8 cellular contexts compared by ENCODE assay signal in the genomic region with DNA sequence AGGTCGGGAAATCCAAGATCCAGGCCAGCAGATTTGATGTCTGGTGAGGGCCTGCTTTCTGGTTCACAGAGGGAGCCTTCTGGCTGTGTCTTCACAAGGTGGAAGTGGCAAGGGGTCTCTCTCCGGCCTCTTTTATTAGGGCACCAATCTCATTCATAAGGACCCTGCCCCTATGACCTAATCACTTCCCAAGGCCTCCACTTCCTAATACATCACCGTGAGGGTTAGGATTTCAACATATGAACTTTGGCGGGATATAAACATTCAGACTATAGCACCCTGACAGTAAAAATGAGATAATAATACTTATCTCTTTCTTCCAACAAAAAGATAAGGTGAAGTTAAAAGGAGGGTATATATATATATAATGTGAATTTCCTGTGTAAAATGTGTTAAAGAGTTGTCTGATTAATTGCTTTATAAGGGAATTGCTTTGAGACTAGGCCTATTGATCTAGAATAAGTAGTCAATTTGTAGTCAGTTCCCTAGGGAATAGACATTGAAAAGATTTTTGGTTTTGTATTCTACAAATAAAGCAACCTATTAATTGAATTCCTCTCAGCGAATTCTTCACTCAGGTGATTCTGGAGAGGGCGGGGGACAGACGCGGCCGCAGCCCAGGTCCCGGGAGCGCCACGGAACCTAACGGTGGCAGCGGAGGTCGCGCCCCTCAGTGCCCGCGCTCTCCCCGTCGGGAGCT. TPM values are rescaled to one million over a fixed set of nuclear protein-coding genes. Genes with fewer than 3 reads are reported as not detected.
A peak's percentile ranks its signal among the peaks of the same experiment; 100 is the strongest.
DNase-seq lines count a peak whose midpoint lies in the region; ATAC-seq and TF ChIP-seq lines count a peak whose summit lies in the region.
"Had no signal": no experiment of that assay in that cellular context is flagged by ENCODE, and none has a peak within 500 bp of the region (broad histone marks: within the 10 kb centered on the region; RNA-seq: fewer than 3 reads in every experiment).

No MANE protein-coding gene starts in this region.

- no peaks in the 10 kb centered on the region for H3K9me3 Mint-ChIP-seq in activated CD8-positive, alpha-beta T cell treated with anti-CD3 and anti-CD28 coated beads, Interleukin-2, amount 10 ng/mL, durations not matched to agents 7 days and 5 days (ENCODE audit: insufficient read depth)
- no peaks in the 10 kb centered on the region for H3K9me3 Mint-ChIP-seq in stimulated activated memory B cell treated with anti-CD40 and anti-IgM and Interleukin-4, amounts not matched to agents 10 μg/mL and 1 μg/mL and 100 μg/mL, for 72 hours

- ATAC-seq in activated CD8-positive, alpha-beta T cell treated with anti-CD3 and anti-CD28 coated beads, Interleukin-2, amount 10 ng/mL, durations not matched to agents 7 days and 5 days: no peak
- ATAC-seq in stimulated activated memory B cell treated with anti-CD40 and anti-IgM and Interleukin-4, amounts not matched to agents 10 μg/mL and 1 μg/mL and 100 μg/mL, for 72 hours: no peak
- ATAC-seq in GM18861 (IDR thresholded peaks at IDR 0.05; ENCODE audit: unreplicated experiment) (no peak), HG02759 (IDR thresholded peaks at IDR 0.05; ENCODE audit: unreplicated experiment) (no peak)

- CTCF ChIA-PET in HEK293 (lab: Yijun Ruan, JAX): no interaction called here
- CTCF ChIA-PET in activated CD8-positive, alpha-beta T cell treated with anti-CD3 and anti-CD28 coated beads, Interleukin-2, amount 10 ng/mL, durations not matched to agents 7 days and 5 days (lab: Charles Lee): interaction anchor here (0.8 to 4.5 kb wide), 5 partner anchors 12 to 83 kb away, joined by 3 to 26 read pairs (median 4); no protein-coding TSS in a partner anchor

- peaks cover 17% of the 10 kb centered on the region for H3K27me3 Mint-ChIP-seq in activated CD8-positive, alpha-beta T cell treated with anti-CD3 and anti-CD28 coated beads, Interleukin-2, amount 10 ng/mL, durations not matched to agents 7 days and 5 days (ENCODE audit: low read depth)
- no peaks in the 10 kb centered on the region for H3K27me3 Mint-ChIP-seq in stimulated activated memory B cell treated with anti-CD40 and anti-IgM and Interleukin-4, amounts not matched to agents 10 μg/mL and 1 μg/mL and 100 μg/mL, for 72 hours

- peaks cover 52% of the 10 kb centered on the region for H3K27me3 ChIP-seq in iPS-18a (ENCODE audit: control insufficient read depth, insufficient read depth, low read length)

- H3K4me3 ChIP-seq in HEK293 (ENCODE audit: low read depth, low read length) (peak overlapping the region; percentile 49), iPS-18a (ENCODE audit: low read length) (peak overlapping the region; percentile 68)

- H3K4me3 Mint-ChIP-seq in activated CD8-positive, alpha-beta T cell treated with anti-CD3 and anti-CD28 coated beads, Interleukin-2, amount 10 ng/mL, durations not matched to agents 7 days and 5 days: peak overlapping the region; percentile 71
- H3K4me3 Mint-ChIP-seq in stimulated activated memory B cell treated with anti-CD40 and anti-IgM and Interleukin-4, amounts not matched to agents 10 μg/mL and 1 μg/mL and 100 μg/mL, for 72 hours: peak overlapping the region; percentile 83

- DNase-seq in activated CD8-positive, alpha-beta T cell treated with anti-CD3 and anti-CD28 coated beads, Interleukin-2, amount 10 ng/mL, durations not matched to agents 7 days and 5 days: no peak
- no peak for DNase-seq in medulla oblongata (ENCODE audit: extremely low spot score)

- H3K27ac ChIP-seq in HEK293 (ENCODE audit: extremely low read depth, low read depth, low read length) (no peak overlapping the region; the same call in 1 of the 2 replicates), iPS-18a (ENCODE audit: low read length) (no peak overlapping the region)
- H3K27ac ChIP-seq: VCaP had no signal

- POLR2A ChIA-PET in HEK293 (lab: Yijun Ruan, JAX): interaction anchor here (0.6 to 1.8 kb wide), 3 partner anchors 25 to 34 kb away, joined by 3 to 7 read pairs (median 3); no protein-coding TSS in a partner anchor
- POLR2A ChIA-PET in activated CD8-positive, alpha-beta T cell treated with anti-CD3 and anti-CD28 coated beads, Interleukin-2, amount 10 ng/mL, durations not matched to agents 7 days and 5 days (lab: Charles Lee): interaction anchor here (1.2 kb wide), 1 partner anchor 30 kb away, joined by 3 read pairs; no protein-coding TSS in a partner anchor

- TF ChIP-seq CTCF in HEK293 (tag by site-specific recombination; IDR thresholded peaks at IDR 0.05): no peak

- H3K9ac ChIP-seq in iPS-18a (ENCODE audit: low read length): no peak overlapping the region

- peaks cover 19% of the 10 kb centered on the region for H3K36me3 Mint-ChIP-seq in activated CD8-positive, alpha-beta T cell treated with anti-CD3 and anti-CD28 coated beads, Interleukin-2, amount 10 ng/mL, durations not matched to agents 7 days and 5 days (ENCODE audit: low read depth)
- no peaks in the 10 kb centered on the region for H3K36me3 Mint-ChIP-seq in stimulated activated memory B cell treated with anti-CD40 and anti-IgM and Interleukin-4, amounts not matched to agents 10 μg/mL and 1 μg/mL and 100 μg/mL, for 72 hours

- H3K27ac Mint-ChIP-seq in activated CD8-positive, alpha-beta T cell treated with anti-CD3 and anti-CD28 coated beads, Interleukin-2, amount 10 ng/mL, durations not matched to agents 7 days and 5 days: peak overlapping the region; percentile 39
- peak overlapping the region; percentile 82 for H3K27ac Mint-ChIP-seq in stimulated activated memory B cell treated with anti-CD40 and anti-IgM and Interleukin-4, amounts not matched to agents 10 μg/mL and 1 μg/mL and 100 μg/mL, for 72 hours

- peaks cover 60% of the 10 kb centered on the region for H3K4me1 Mint-ChIP-seq in activated CD8-positive, alpha-beta T cell treated with anti-CD3 and anti-CD28 coated beads, Interleukin-2, amount 10 ng/mL, durations not matched to agents 7 days and 5 days (ENCODE audit: low read depth)
- peaks cover 24% of the 10 kb centered on the region for H3K4me1 Mint-ChIP-seq in stimulated activated memory B cell treated with anti-CD40 and anti-IgM and Interleukin-4, amounts not matched to agents 10 μg/mL and 1 μg/mL and 100 μg/mL, for 72 hours

- H3K36me3 ChIP-seq in HEK293 (ENCODE audit: control insufficient read depth in 2 of 2, insufficient read depth in 1 of 2, low read length in 2 of 2) (no peaks in the 10 kb centered on the region), iPS-18a (ENCODE audit: control insufficient read depth, low read depth, low read length) (no peaks in the 10 kb centered on the region)

- peaks cover 19% of the 10 kb centered on the region for H3K4me1 ChIP-seq in HEK293 (ENCODE audit: control insufficient read depth, insufficient read depth, low read length)
- H3K4me1 ChIP-seq in iPS-18a (ENCODE audit: control insufficient read depth, low read depth, low read length): peaks cover 4% of the 10 kb centered on the region

- no peaks in the 10 kb centered on the region for H3K9me3 ChIP-seq in HEK293 (ENCODE audit: control insufficient read depth, insufficient read depth, low read depth, low read length)
- no peaks in the 10 kb centered on the region for H3K9me3 ChIP-seq in iPS-18a (ENCODE audit: control insufficient read depth, low read depth, low read length)

TF ChIP-seq in HEK293, 187 proteins besides CTCF, POLR2A, EP300 and RAD21:
- TF ChIP-seq ZNF248 (tag by site-specific recombination; IDR thresholded peaks at IDR 0.05): no peak
- TF ChIP-seq, protein P1, sequence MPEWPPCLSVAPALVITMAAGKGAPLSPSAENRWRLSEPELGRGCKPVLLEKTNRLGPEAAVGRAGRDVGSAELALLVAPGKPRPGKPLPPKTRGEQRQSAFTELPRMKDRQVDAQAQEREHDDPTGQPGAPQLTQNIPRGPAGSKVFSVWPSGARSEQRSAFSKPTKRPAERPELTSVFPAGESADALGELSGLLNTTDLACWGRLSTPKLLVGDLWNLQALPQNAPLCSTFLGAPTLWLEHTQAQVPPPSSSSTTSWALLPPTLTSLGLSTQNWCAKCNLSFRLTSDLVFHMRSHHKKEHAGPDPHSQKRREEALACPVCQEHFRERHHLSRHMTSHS (tag by site-specific recombination; IDR thresholded peaks at IDR 0.05): no peak
- no peak for TF ChIP-seq SCRT2 (tag by site-specific recombination; IDR thresholded peaks at IDR 0.05)
- no peak for TF ChIP-seq ZNF2 (tag by site-specific recombination; IDR thresholded peaks at IDR 0.05)
- TF ChIP-seq YY1 (tag by site-specific recombination; IDR thresholded peaks at IDR 0.05): no peak
- TF ChIP-seq BCL11A (tag by site-specific recombination; IDR thresholded peaks at IDR 0.05; ENCODE audit: low read depth): no peak
- TF ChIP-seq ZNF626 (tag by site-specific recombination; IDR thresholded peaks at IDR 0.05): no peak
- TF ChIP-seq ZBTB17 (tag by site-specific recombination; IDR thresholded peaks at IDR 0.05): no peak
- TF ChIP-seq, protein P2, sequence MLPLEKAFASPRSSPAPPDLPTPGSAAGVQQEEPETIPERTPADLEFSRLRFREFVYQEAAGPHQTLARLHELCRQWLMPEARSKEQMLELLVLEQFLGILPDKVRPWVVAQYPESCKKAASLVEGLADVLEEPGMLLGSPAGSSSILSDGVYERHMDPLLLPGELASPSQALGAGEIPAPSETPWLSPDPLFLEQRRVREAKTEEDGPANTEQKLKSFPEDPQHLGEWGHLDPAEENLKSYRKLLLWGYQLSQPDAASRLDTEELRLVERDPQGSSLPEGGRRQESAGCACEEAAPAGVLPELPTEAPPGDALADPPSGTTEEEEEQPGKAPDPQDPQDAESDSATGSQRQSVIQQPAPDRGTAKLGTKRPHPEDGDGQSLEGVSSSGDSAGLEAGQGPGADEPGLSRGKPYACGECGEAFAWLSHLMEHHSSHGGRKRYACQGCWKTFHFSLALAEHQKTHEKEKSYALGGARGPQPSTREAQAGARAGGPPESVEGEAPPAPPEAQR (tag by site-specific recombination; IDR thresholded peaks at IDR 0.05): no peak
- TF ChIP-seq, protein P3, sequence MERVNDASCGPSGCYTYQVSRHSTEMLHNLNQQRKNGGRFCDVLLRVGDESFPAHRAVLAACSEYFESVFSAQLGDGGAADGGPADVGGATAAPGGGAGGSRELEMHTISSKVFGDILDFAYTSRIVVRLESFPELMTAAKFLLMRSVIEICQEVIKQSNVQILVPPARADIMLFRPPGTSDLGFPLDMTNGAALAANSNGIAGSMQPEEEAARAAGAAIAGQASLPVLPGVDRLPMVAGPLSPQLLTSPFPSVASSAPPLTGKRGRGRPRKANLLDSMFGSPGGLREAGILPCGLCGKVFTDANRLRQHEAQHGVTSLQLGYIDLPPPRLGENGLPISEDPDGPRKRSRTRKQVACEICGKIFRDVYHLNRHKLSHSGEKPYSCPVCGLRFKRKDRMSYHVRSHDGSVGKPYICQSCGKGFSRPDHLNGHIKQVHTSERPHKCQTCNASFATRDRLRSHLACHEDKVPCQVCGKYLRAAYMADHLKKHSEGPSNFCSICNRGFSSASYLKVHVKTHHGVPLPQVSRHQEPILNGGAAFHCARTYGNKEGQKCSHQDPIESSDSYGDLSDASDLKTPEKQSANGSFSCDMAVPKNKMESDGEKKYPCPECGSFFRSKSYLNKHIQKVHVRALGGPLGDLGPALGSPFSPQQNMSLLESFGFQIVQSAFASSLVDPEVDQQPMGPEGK (tag by site-specific recombination; IDR thresholded peaks at IDR 0.05): no peak

RNA-seq across cellular contexts. Expression of a gene that starts 0.5 kb away (rescaled TPM):
- total RNA-seq in activated CD8-positive, alpha-beta T cell treated with anti-CD3 and anti-CD28 coated beads, Interleukin-2, amount 10 ng/mL, durations not matched to agents 7 days and 5 days: 10 to 100 TPM; 31.5 to 34.4 TPM
